ENCODE assay signal across 11 cellular contexts in the genomic region with DNA sequence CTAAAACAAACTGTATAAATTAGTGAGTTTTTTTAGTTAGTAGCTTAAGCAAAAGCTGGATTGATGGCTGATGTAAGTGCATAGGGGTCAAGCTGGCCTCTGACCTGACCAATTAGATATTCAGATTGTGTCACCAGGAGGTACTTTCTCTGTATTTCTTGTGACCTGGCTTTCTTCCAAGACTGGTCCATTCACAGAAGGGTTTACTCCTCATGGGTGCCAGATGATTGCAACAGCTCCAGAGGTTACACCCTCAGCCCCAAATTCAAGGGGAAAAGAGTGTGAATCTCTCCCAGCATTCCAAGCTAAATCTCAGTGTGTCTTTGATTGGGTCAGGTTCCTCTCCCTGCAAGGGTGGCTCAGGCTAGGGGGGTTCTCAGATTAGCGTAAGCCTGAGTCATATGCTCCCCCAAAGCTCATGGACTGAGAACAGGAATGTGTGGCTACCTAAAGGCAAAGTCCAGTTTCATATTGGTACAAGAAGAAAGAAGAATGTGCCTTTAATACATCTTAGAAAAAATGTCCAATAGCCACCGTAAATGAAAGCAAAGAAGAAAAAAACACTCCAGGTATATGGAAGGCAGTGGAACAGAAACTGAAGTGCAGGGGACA. TPM values are rescaled to one million over a fixed set of nuclear protein-coding genes. Genes with fewer than 3 reads are reported as not detected.
DNase-seq lines count a peak whose midpoint lies in the region; ATAC-seq and TF ChIP-seq lines count a peak whose summit lies in the region.
"Had no signal": no experiment of that assay in that cellular context is flagged by ENCODE, and none has a peak within 500 bp of the region (broad histone marks: within the 10 kb centered on the region; RNA-seq: fewer than 3 reads in every experiment).

No MANE protein-coding gene starts in this region.

- peaks cover 29 to 58% of the 10 kb centered on the region in 2 donors for H3K4me1 ChIP-seq in muscle layer of duodenum (ENCODE audit: control insufficient read depth in 1 of 2, insufficient read depth in 2 of 2, low read length in 2 of 2)
- H3K4me1 ChIP-seq: neural progenitor cell had no signal

- peaks cover 0 to 6% of the 10 kb centered on the region in 2 donors for H3K36me3 ChIP-seq in muscle layer of duodenum (ENCODE audit: control insufficient read depth in 1 of 2, insufficient read depth in 2 of 2, low read length in 2 of 2)
- H3K36me3 ChIP-seq: neural progenitor cell had no signal

- no peaks in the 10 kb centered on the region for H3K9me3 ChIP-seq in muscle layer of duodenum (ENCODE audit: control insufficient read depth in 1 of 2, low read length in 2 of 2)

- no peak overlapping the region for H3K27ac ChIP-seq in muscle layer of duodenum (ENCODE audit: low read length)
- H3K27ac ChIP-seq: neural progenitor cell had no signal

- H3K4me3 ChIP-seq in muscle layer of duodenum (ENCODE audit: low read depth in 1 of 2, low read length in 2 of 2), result peak overlapping the region; percentile 7 to 29
- H3K4me3 ChIP-seq: neural progenitor cell had no signal

- DNase-seq in Right ventricle myocardium inferior (ENCODE audit: missing footprints) (no peak), cardiac septum (ENCODE audit: low spot score) (no peak), fibroblast of gingiva (ENCODE audit: low read depth) (peak; percentile 67), NCI-H1105 (lab: John Stamatoyannopoulos, UW) (no peak), mesenteric fat pad (ENCODE audit: low spot score) (no peak), DMS153 (lab: John Stamatoyannopoulos, UW) (no peak)
- DNase-seq: activated naive CD4-positive, alpha-beta T cell treated with anti-CD3 and anti-CD28 coated beads, Interleukin-2, amount 10 ng/mL, durations not matched to agents 7 days and 5 days; MM.1S had no signal

- no peaks in the 10 kb centered on the region for H3K27me3 ChIP-seq in muscle layer of duodenum (ENCODE audit: low read depth, low read length)
- H3K27me3 ChIP-seq: neural progenitor cell had no signal

- ATAC-seq in Right ventricle myocardium inferior, result peak; percentile 59
- no peak for ATAC-seq in SK-N-SH treated with all-trans-retinoic acid at 6 μM for 48 hours

- intact Hi-C loops in Right ventricle myocardium inferior (cut with DNase I), result loop anchor here (1.0 kb wide), 1 partner anchor 17 kb away; a partner anchor contains a TSS
- intact Hi-C loops in cardiac septum (cut with DNase I), result no loop called here

TF ChIP-seq in SK-N-SH treated with all-trans-retinoic acid at 6 μM for 48 hours, 23 proteins besides CTCF, POLR2A, EP300 and RAD21:
- no peak for TF ChIP-seq BACH2 (CRISPR knock-in tag; IDR thresholded peaks at IDR 0.05; ENCODE audit: borderline replicate concordance)
- TF ChIP-seq TOX (CRISPR knock-in tag; IDR thresholded peaks at IDR 0.05; ENCODE audit: borderline replicate concordance), result no peak

RNA-seq across cellular contexts. Expression of a gene that starts 16.5 kb away (rescaled TPM):
- total RNA-seq in Right ventricle myocardium inferior, result 22.3 TPM
- total RNA-seq in cardiac septum, result 24.6 TPM
- total RNA-seq in mesenteric fat pad, result 92.3 TPM

RNA-seq across cellular contexts. Expression of a gene that starts 18.9 kb away (rescaled TPM):
- total RNA-seq in Right ventricle myocardium inferior (31.2 TPM), cardiac septum (32.1 TPM), mesenteric fat pad (18.6 TPM)
